ENCODE assay signal across 14 cellular contexts in the genomic region with DNA sequence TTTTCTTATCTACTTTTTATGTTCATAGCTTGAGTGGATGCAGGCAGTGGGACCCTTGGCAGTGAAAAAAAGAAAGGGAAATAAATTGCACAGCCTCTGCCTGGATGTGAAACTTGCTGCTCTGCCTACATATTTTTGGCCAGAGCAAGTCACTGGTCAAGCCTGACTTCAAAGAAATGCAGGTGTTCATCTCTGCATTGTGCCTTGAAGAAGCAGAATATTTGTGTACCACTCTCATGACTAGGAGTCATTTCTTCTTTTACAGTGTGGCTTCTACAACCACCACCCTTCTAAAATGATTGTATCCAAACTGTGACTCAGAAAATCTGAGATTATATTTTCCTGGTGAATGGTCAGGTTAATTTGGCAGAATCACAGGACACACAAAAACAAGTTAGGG.
"Had no signal": no experiment of that assay in that cellular context is flagged by ENCODE, and none has a peak within 500 bp of the region (broad histone marks: within the 10 kb centered on the region; RNA-seq: fewer than 3 reads in every experiment).

No MANE protein-coding gene starts in this region.

- H3K27ac ChIP-seq: adrenal gland, cardiac muscle cell, gastroesophageal sphincter, WERI-Rb-1 had no signal

- H3K36me3 Mint-ChIP-seq: activated naive CD4-positive, alpha-beta T cell treated with anti-CD3 and anti-CD28 coated beads, Interleukin-2, amount 50 U/mL, for 24 hours; naive B cell had no signal

- ATAC-seq: activated T-cell treated with anti-CD3 and anti-CD28 coated beads, Interleukin-2, amount 50 U/mL, for 4 hours; gastroesophageal sphincter; left lobe of liver had no signal

- H3K27me3 ChIP-seq: adrenal gland, cardiac muscle cell, gastroesophageal sphincter had no signal

- H3K36me3 ChIP-seq: adrenal gland, cardiac muscle cell, gastroesophageal sphincter, WERI-Rb-1 had no signal

- H3K4me3 Mint-ChIP-seq: activated CD4-positive, alpha-beta memory T cell treated with anti-CD3 and anti-CD28 coated beads, Interleukin-2, amount 10 ng/mL, durations not matched to agents 7 days and 5 days; activated naive CD4-positive, alpha-beta T cell treated with anti-CD3 and anti-CD28 coated beads, Interleukin-2, amount 50 U/mL, for 24 hours; activated T-cell treated with anti-CD3 and anti-CD28 coated beads, Interleukin-2, amount 50 U/mL, for 4 hours had no signal

- H3K27ac Mint-ChIP-seq: activated CD4-positive, alpha-beta memory T cell treated with anti-CD3 and anti-CD28 coated beads, Interleukin-2, amount 10 ng/mL, durations not matched to agents 7 days and 5 days; activated naive CD4-positive, alpha-beta T cell treated with anti-CD3 and anti-CD28 coated beads, Interleukin-2, amount 50 U/mL, for 24 hours; naive B cell had no signal

- H3K9me3 Mint-ChIP-seq: activated CD4-positive, alpha-beta memory T cell treated with anti-CD3 and anti-CD28 coated beads, Interleukin-2, amount 10 ng/mL, durations not matched to agents 7 days and 5 days; activated naive CD4-positive, alpha-beta T cell treated with anti-CD3 and anti-CD28 coated beads, Interleukin-2, amount 50 U/mL, for 24 hours; activated T-cell treated with anti-CD3 and anti-CD28 coated beads, Interleukin-2, amount 50 U/mL, for 4 hours; naive B cell had no signal

- H3K27me3 Mint-ChIP-seq: activated CD4-positive, alpha-beta memory T cell treated with anti-CD3 and anti-CD28 coated beads, Interleukin-2, amount 10 ng/mL, durations not matched to agents 7 days and 5 days; activated naive CD4-positive, alpha-beta T cell treated with anti-CD3 and anti-CD28 coated beads, Interleukin-2, amount 50 U/mL, for 24 hours; naive B cell had no signal

- H3K4me3 ChIP-seq: adrenal gland, cardiac muscle cell, gastroesophageal sphincter had no signal

- DNase-seq: activated CD4-positive, alpha-beta memory T cell treated with anti-CD3 and anti-CD28 coated beads, Interleukin-2, amount 10 ng/mL, durations not matched to agents 7 days and 5 days; activated effector memory CD4-positive, alpha-beta T cell treated with anti-CD3 and anti-CD28 coated beads, Interleukin-2, amount 50 U/mL, for 16 hours; activated T-cell treated with anti-CD3 and anti-CD28 coated beads, Interleukin-2, amount 50 U/mL, for 4 hours; adrenal gland; islet precursor cell; naive B cell; retina; stimulated activated CD4-positive, alpha-beta T cell treated with anti-CD3 and anti-CD28 coated beads, Interleukin-12 subunit alpha, Interleukin-12 subunit beta, amount 100 ng/mL, for 4 hours; stimulated activated CD4-positive, alpha-beta T cell treated with anti-CD3 and anti-CD28 coated beads, Interleukin-2, amount 100 ng/mL, for 24 hours; WERI-Rb-1 had no signal

- H3K9me3 ChIP-seq: adrenal gland, gastroesophageal sphincter had no signal
